7 cellular contexts compared by ENCODE assay signal in genomic region chr3:183697123-183697609, GRCh38. TPM values are rescaled to one million over a fixed set of nuclear protein-coding genes. Genes with fewer than 3 reads are reported as not detected.
DNase-seq lines count a peak whose midpoint lies in the region; ATAC-seq and TF ChIP-seq lines count a peak whose summit lies in the region.

No MANE protein-coding gene starts in this region.

- H3K9me3 ChIP-seq in HEK293 (ENCODE audit: control insufficient read depth, insufficient read depth, low read depth, low read length) = no peaks in the 10 kb centered on the region
- H3K9me3 ChIP-seq in iPS-15b (ENCODE audit: control insufficient read depth, insufficient read depth, low read length) = no peaks in the 10 kb centered on the region

- TF ChIP-seq CTCF in HEK293 (tag by site-specific recombination; IDR thresholded peaks at IDR 0.05) = no peak
- TF ChIP-seq CTCF in foreskin keratinocyte (conservative IDR thresholded peaks at IDR 0.05) = no peak

- DNase-seq in activated CD4-positive, alpha-beta memory T cell treated with anti-CD3 and anti-CD28 coated beads for 36 hours = no peak
- DNase-seq in stimulated activated naive CD8-positive, alpha-beta T cell treated with anti-CD3 and anti-CD28 coated beads, Interleukin-15, amount 100 ng/mL, for 72 hours = no peak
- DNase-seq in foreskin keratinocyte (no peak), A172 (ENCODE audit: low spot score) (no peak)
- no peak for DNase-seq in stimulated activated naive CD4-positive, alpha-beta T cell (lab: John Stamatoyannopoulos, UW)

- no peak for ATAC-seq in stimulated activated naive CD8-positive, alpha-beta T cell treated with anti-CD3 and anti-CD28 coated beads, Interleukin-15, amount 100 ng/mL, for 72 hours
- no peak for ATAC-seq in foreskin keratinocyte

- H3K4me3 Mint-ChIP-seq in activated CD4-positive, alpha-beta memory T cell treated with anti-CD3 and anti-CD28 coated beads for 36 hours = peak overlapping the region; percentile 79
- H3K4me3 Mint-ChIP-seq in stimulated activated naive CD8-positive, alpha-beta T cell treated with anti-CD3 and anti-CD28 coated beads, Interleukin-15, amount 100 ng/mL, for 72 hours = peak overlapping the region; percentile 71 to 81

- H3K36me3 ChIP-seq in HEK293 (ENCODE audit: control insufficient read depth in 2 of 2, insufficient read depth in 1 of 2, low read length in 2 of 2) = no peaks in the 10 kb centered on the region; a peak in 1 of 3 replicates
- no peaks in the 10 kb centered on the region for H3K36me3 ChIP-seq in iPS-15b (ENCODE audit: control insufficient read depth, insufficient read depth, low read length)

- no peaks in the 10 kb centered on the region for H3K27me3 Mint-ChIP-seq in activated CD4-positive, alpha-beta memory T cell treated with anti-CD3 and anti-CD28 coated beads for 36 hours
- no peaks in the 10 kb centered on the region for H3K27me3 Mint-ChIP-seq in stimulated activated naive CD8-positive, alpha-beta T cell treated with anti-CD3 and anti-CD28 coated beads, Interleukin-15, amount 100 ng/mL, for 72 hours

- H3K4me3 ChIP-seq in HEK293 (ENCODE audit: low read depth, low read length) (peak overlapping the region; percentile 95), iPS-15b (ENCODE audit: low read depth, low read length) (peak overlapping the region; percentile 52)

- POLR2A ChIA-PET in HEK293 (lab: Yijun Ruan, JAX) = interaction anchor here (0.6 to 1.6 kb wide), 3 partner anchors 60 to 68 kb away, joined by 3 to 5 read pairs (median 4); no protein-coding TSS in a partner anchor
- POLR2A ChIA-PET in activated CD4-positive, alpha-beta memory T cell treated with anti-CD3 and anti-CD28 coated beads for 36 hours (lab: Charles Lee) = interaction anchor here (0.6 to 4.5 kb wide), 16 partner anchors 9 to 270 kb away, joined by 3 to 49 read pairs (median 4); partner anchors contain the start of genes KLHL24, KLHL6 and PARL

- H3K4me1 ChIP-seq in HEK293 (ENCODE audit: control insufficient read depth, insufficient read depth, low read length) = 0 out of 2 replicates have a peak, but pooled peaks cover 3% of the 10 kb centered on the region
- peaks cover 5% of the 10 kb centered on the region for H3K4me1 ChIP-seq in iPS-15b (ENCODE audit: control insufficient read depth, insufficient read depth, low read length)
- peaks cover 7% of the 10 kb centered on the region for H3K4me1 ChIP-seq in foreskin keratinocyte

- no peaks in the 10 kb centered on the region for H3K9me3 Mint-ChIP-seq in activated CD4-positive, alpha-beta memory T cell treated with anti-CD3 and anti-CD28 coated beads for 36 hours
- no peaks in the 10 kb centered on the region for H3K9me3 Mint-ChIP-seq in stimulated activated naive CD8-positive, alpha-beta T cell treated with anti-CD3 and anti-CD28 coated beads, Interleukin-15, amount 100 ng/mL, for 72 hours

- no peak overlapping the region; the same call in 1 of the 2 replicates for H3K27ac ChIP-seq in HEK293 (ENCODE audit: extremely low read depth, low read depth, low read length)
- H3K27ac ChIP-seq in foreskin keratinocyte = no peak overlapping the region

- CTCF ChIA-PET in HEK293 (lab: Yijun Ruan, JAX) = interaction anchor here (0.6 kb wide), 1 partner anchor 14 kb away, joined by 5 read pairs; no protein-coding TSS in a partner anchor
- CTCF ChIA-PET in activated CD4-positive, alpha-beta memory T cell treated with anti-CD3 and anti-CD28 coated beads for 36 hours (lab: Charles Lee) = interaction anchor here (0.6 to 1.9 kb wide), 10 partner anchors 9 to 824 kb away, joined by 3 to 7 read pairs (median 4); partner anchors contain the start of genes KLHL24 and PARL

- peaks cover 19% of the 10 kb centered on the region for H3K36me3 Mint-ChIP-seq in activated CD4-positive, alpha-beta memory T cell treated with anti-CD3 and anti-CD28 coated beads for 36 hours

- intact Hi-C loops in activated CD4-positive, alpha-beta memory T cell treated with anti-CD3 and anti-CD28 coated beads for 36 hours (cut with micrococcal nuclease) = loop anchor here (1.0 to 10.0 kb wide), 4 partner anchors 61 to 598 kb away; partner anchors contain the start of genes AP2M1 and PSMD2

- H3K9ac ChIP-seq in iPS-15b (ENCODE audit: low read depth, low read length) = no peak overlapping the region

- H3K27me3 ChIP-seq in iPS-15b (ENCODE audit: control insufficient read depth, insufficient read depth, low read length) (no peaks in the 10 kb centered on the region), foreskin keratinocyte (no peaks in the 10 kb centered on the region)

- peak overlapping the region; percentile 86 for H3K27ac Mint-ChIP-seq in activated CD4-positive, alpha-beta memory T cell treated with anti-CD3 and anti-CD28 coated beads for 36 hours
- peak overlapping the region; percentile 15 to 89 for H3K27ac Mint-ChIP-seq in stimulated activated naive CD8-positive, alpha-beta T cell treated with anti-CD3 and anti-CD28 coated beads, Interleukin-15, amount 100 ng/mL, for 72 hours

- H3K4me1 Mint-ChIP-seq in activated CD4-positive, alpha-beta memory T cell treated with anti-CD3 and anti-CD28 coated beads for 36 hours (ENCODE audit: low read depth) = peaks cover 30% of the 10 kb centered on the region
- peaks cover 38% of the 10 kb centered on the region for H3K4me1 Mint-ChIP-seq in stimulated activated naive CD8-positive, alpha-beta T cell treated with anti-CD3 and anti-CD28 coated beads, Interleukin-15, amount 100 ng/mL, for 72 hours

TF ChIP-seq in HEK293, 187 proteins besides CTCF, POLR2A, EP300 and RAD21 (continues in another document):
- TF ChIP-seq ZNF580 (tag by site-specific recombination; IDR thresholded peaks at IDR 0.05) (peak; percentile 14; the same call in 1 of the 2 replicates), ZNF354C (tag by site-specific recombination; IDR thresholded peaks at IDR 0.05; ENCODE audit: borderline replicate concordance, low read depth) (no peak), ZFP37 (tag by site-specific recombination; IDR thresholded peaks at IDR 0.05) (0 out of 2 replicates have a peak, but pooled peaks have one; percentile 36), ZNF214 (tag by site-specific recombination; IDR thresholded peaks at IDR 0.05; ENCODE audit: borderline replicate concordance) (no peak), ZNF704 (tag by site-specific recombination; IDR thresholded peaks at IDR 0.05) (no peak), ZNF23 (tag by site-specific recombination; IDR thresholded peaks at IDR 0.05; ENCODE audit: borderline replicate concordance) (no peak), TCF7L2 (IDR thresholded peaks at IDR 0.05; ENCODE audit: borderline replicate concordance, low read depth, low read length) (no peak), ZNF670 (tag by site-specific recombination; IDR thresholded peaks at IDR 0.05; ENCODE audit: low read depth) (no peak), HOXC10 (CRISPR knock-in tag; IDR thresholded peaks at IDR 0.05) (no peak), HIC1 (tag by site-specific recombination; IDR thresholded peaks at IDR 0.05) (peak; percentile 92), PBX3 (CRISPR knock-in tag; IDR thresholded peaks at IDR 0.05) (no peak)

RNA-seq across cellular contexts. Expression of gene YEATS2, which starts 0.4 kb away (rescaled TPM):
- total RNA-seq in activated CD4-positive, alpha-beta memory T cell treated with anti-CD3 and anti-CD28 coated beads for 36 hours = 10 to 100 TPM; 45.4 to 48.8 TPM
- 33.9 and 34.5 TPM in 2 replicates for total RNA-seq in foreskin keratinocyte
- polyA plus RNA-seq in foreskin keratinocyte = 8.7 and 10.0 TPM in 2 replicates
- 17.8 and 20.7 TPM in 2 replicates for total RNA-seq in A172 (2014; rRNA removed; shearing (Covaris generic))
